In the genomic region with DNA sequence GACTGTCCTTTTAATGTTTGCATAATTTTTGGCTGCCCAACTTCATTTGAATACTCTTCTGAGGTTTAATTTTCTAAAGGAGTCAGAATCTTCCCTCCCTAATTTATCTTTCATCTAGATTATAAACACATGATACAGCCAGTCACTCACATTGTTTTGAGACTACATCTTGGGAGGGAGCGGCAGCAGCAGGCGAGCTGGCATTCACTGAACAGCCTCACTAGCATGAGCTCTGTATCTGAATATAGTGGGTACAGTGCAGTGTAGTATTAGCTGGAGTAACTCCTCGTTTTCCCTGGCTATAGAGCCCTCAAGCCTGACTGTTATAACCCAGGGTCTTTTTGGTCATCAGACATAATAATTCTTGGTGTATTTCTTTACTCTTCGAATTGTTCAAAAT, we compare ENCODE assay signal across 23 cellular contexts.
"Had no signal": no experiment of that assay in that cellular context is flagged by ENCODE, and none has a peak within 500 bp of the region (broad histone marks: within the 10 kb centered on the region; RNA-seq: fewer than 3 reads in every experiment).

No MANE protein-coding gene starts in this region.

- H3K9me3 ChIP-seq: SJCRH30 had no signal

- H3K4me3 ChIP-seq: SJCRH30 had no signal

- FAIRE-seq: HepG2 had no signal

- H3K9ac ChIP-seq: KMS-11 had no signal

- DNase-seq: IMR-90, Kasumi-1, MV-4-11, NCI-H1048, NCI-H1105, NCI-H1417, NCI-H1436 treated with DMSO at 0.1 percent for 48 hours, NCI-H1694, NCI-H187 treated with DMSO at 0.1 percent for 48 hours, NCI-H2029 treated with DMSO at 0.1 percent for 48 hours, NCI-H2227 treated with DMSO at 0.1 percent for 48 hours, NCI-H524, NCI-H526 treated with DMSO at 0.1 percent for 48 hours, NCI-H774, SHP77 treated with DMSO at 0.1 percent for 48 hours, SJCRH30, T-helper 1 cell, T-helper 17 cell had no signal

- H3K27ac ChIP-seq: KMS-11, RWPE1, SJCRH30 had no signal

- ATAC-seq: HepG2, Panc1, SK-N-SH treated with all-trans-retinoic acid at 6 μM for 48 hours, T-helper 17 cell had no signal

- H3K4me1 ChIP-seq: SJCRH30 had no signal

- H3K27me3 ChIP-seq: SJCRH30 had no signal

- H3K36me3 ChIP-seq: SJCRH30 had no signal

- H3K4me2 ChIP-seq: KMS-11 had no signal
